Comparison of ENCODE assay signal across 21 cellular contexts in the genomic region with DNA sequence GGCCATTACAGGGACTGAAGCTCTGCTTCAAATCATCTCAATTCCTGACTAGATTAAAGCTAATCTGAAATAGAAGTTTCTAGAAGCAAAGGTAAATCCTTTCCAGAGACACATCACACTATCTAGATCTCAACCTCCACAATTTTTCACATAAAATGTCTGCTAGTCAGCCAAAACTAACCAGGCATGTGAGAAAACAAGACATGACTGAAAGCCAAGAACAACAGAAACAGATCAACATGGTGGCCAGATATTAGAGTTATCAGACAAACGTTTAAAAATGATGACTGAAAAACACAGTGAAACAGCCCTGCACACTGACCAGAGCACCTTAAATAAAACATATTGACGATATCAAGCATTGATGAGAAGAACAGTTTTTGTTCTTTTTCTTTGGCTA. TPM values are rescaled to one million over a fixed set of nuclear protein-coding genes. Genes with fewer than 3 reads are reported as not detected.
DNase-seq lines count a peak whose midpoint lies in the region; ATAC-seq, FAIRE-seq and TF ChIP-seq lines count a peak whose summit lies in the region.
"Had no signal": no experiment of that assay in that cellular context is flagged by ENCODE, and none has a peak within 500 bp of the region (broad histone marks: within the 10 kb centered on the region; RNA-seq: fewer than 3 reads in every experiment).

No MANE protein-coding gene starts in this region.

- H3K27me3 ChIP-seq in ACC112 (ENCODE audit: insufficient read depth, low read length) (no peaks in the 10 kb centered on the region), GM12878 (replicated peaks in 1 of 2; ENCODE audit: control insufficient read depth in 2 of 2, insufficient read depth in 2 of 2, low read length in 1 of 2) (no peaks in the 10 kb centered on the region)

- no peaks in the 10 kb centered on the region for H3K9me3 Mint-ChIP-seq in immature natural killer cell

- H3K27ac ChIP-seq in ACC112 (ENCODE audit: low read depth, low read length) (no peak overlapping the region), GM12878 (ENCODE audit: control insufficient read depth, insufficient read depth) (no peak overlapping the region)
- H3K27ac ChIP-seq: C4-2B, KMS-11, PC-9, RWPE1 had no signal

- no peaks in the 10 kb centered on the region; the same call in 2 of the 3 replicates for H3K9me3 ChIP-seq in GM12878 (replicated peaks; ENCODE audit: control insufficient read depth, insufficient read depth, low read length)
- H3K9me3 ChIP-seq: HAP-1 had no signal

- POLR2A ChIA-PET in GM12878 (lab: Charles Lee), result no interaction called here

- H3K4me1 Mint-ChIP-seq in immature natural killer cell, result peaks cover 41 to 48% of the 10 kb centered on the region in 2 donors

- no peak overlapping the region for H3K9ac ChIP-seq in GM12878 (ENCODE audit: control insufficient read depth, insufficient read depth, low read length)
- H3K9ac ChIP-seq: KMS-11 had no signal

- no peak overlapping the region for H3K4me3 Mint-ChIP-seq in immature natural killer cell

- DNase-seq in LNCaP clone FGC (ENCODE audit: low read depth) (peak; percentile 46), GM12878 (ENCODE audit: low read depth, low spot score) (no peak), immature natural killer cell (no peak), NCI-H748 treated with DMSO at 0.1 percent for 48 hours (lab: John Stamatoyannopoulos, UW) (no peak), GM20000 (ENCODE audit: low spot score) (no peak)
- DNase-seq in stimulated activated CD4-positive, alpha-beta T cell treated with anti-CD3 and anti-CD28 coated beads, Interleukin-4, amount 100 ng/mL, for 1 hour, result no peak
- DNase-seq: AML-193, DMS79, NCI-H1417 treated with DMSO at 0.1 percent for 48 hours, NCI-H187 treated with DMSO at 0.1 percent for 48 hours, NCI-H2227 treated with DMSO at 0.1 percent for 48 hours, NCI-H510A treated with DMSO at 0.1 percent for 48 hours, NCI-H82, PC-9, SIG-M5 had no signal

- H3K27ac Mint-ChIP-seq in immature natural killer cell, result peak overlapping the region in 4 of 6 donors; percentile 6 to 54 (median 25)

- peaks cover 32% of the 10 kb centered on the region for H3K4me1 ChIP-seq in ACC112 (ENCODE audit: control insufficient read depth, insufficient read depth, low read length, unreplicated experiment)
- peaks cover 18% of the 10 kb centered on the region for H3K4me1 ChIP-seq in GM12878 (ENCODE audit: control insufficient read depth, insufficient read depth, low read length)
- H3K4me1 ChIP-seq: HAP-1 had no signal

- CTCF ChIA-PET in GM12878 (lab: Yijun Ruan, JAX), result interaction anchor here (1.0 to 1.4 kb wide), 3 partner anchors 30 to 304 kb away, joined by 3 to 6 read pairs (median 4); no protein-coding TSS in a partner anchor

- 73% methylated on average over 2 of the region's 2 CpGs for WGBS in GM12878 (ENCODE audit: insufficient coverage, insufficient replicate concordance, low lambda C conversion rate, missing lambda C conversion rate)

- TF ChIP-seq POLR2A in GM12878 (IDR thresholded peaks at IDR 0.05; ENCODE audit: low read depth, low read length), result no peak

- TF ChIP-seq EP300 in GM12878 (IDR thresholded peaks at IDR 0.05; ENCODE audit: borderline replicate concordance in 1 of 2, control insufficient read depth in 1 of 2, low read depth in 2 of 2, low read length in 2 of 2), result no peak

- RAD21 ChIA-PET in GM12878 (lab: Charles Lee; ENCODE audit: unreplicated experiment), result no interaction called here

- no peak overlapping the region for H3K4me2 ChIP-seq in GM12878 (ENCODE audit: control insufficient read depth, insufficient read depth)
- H3K4me2 ChIP-seq: KMS-11, PC-9 had no signal

- H3K79me2 ChIP-seq in ACC112 (ENCODE audit: control insufficient read depth, insufficient read depth, low read length, unreplicated experiment), result no peaks in the 10 kb centered on the region
- H3K79me2 ChIP-seq in GM12878 (ENCODE audit: control insufficient read depth, insufficient read depth, low read length), result no peaks in the 10 kb centered on the region

- SMC1A ChIA-PET in GM12878 (lab: Charles Lee; ENCODE audit: uncharacterized antibody, unreplicated experiment), result interaction anchor here (1.0 to 1.4 kb wide), 3 partner anchors 14 to 67 kb away, joined by 3 to 4 read pairs (median 3); no protein-coding TSS in a partner anchor

- H3K4me3 ChIP-seq in ACC112 (ENCODE audit: low read depth, low read length), result no peak overlapping the region
- H3K4me3 ChIP-seq in LNCaP clone FGC (ENCODE audit: low read depth, low read length), result no peak overlapping the region
- H3K4me3 ChIP-seq in GM12878, result no peak overlapping the region
- H3K4me3 ChIP-seq: HAP-1, PC-9 had no signal

- no peaks in the 10 kb centered on the region for H3K36me3 ChIP-seq in ACC112 (ENCODE audit: insufficient read depth, low read length)
- 0 out of 4 replicates have a peak, but pooled peaks cover 0 to 3% of the 10 kb centered on the region in 2 experiments for H3K36me3 ChIP-seq in GM12878 (ENCODE audit: control insufficient read depth in 2 of 2, insufficient read depth in 2 of 2, low read length in 1 of 2)
- H3K36me3 ChIP-seq: HAP-1 had no signal

- no TSS peak for BruUV-seq in GM12878 (replicated peaks; lab: Mats Ljungman, UMichigan)

- intact Hi-C loops in GM12878 (cut with micrococcal nuclease; ENCODE audit: unreplicated experiment), result no loop called here

- in situ Hi-C loops in GM12878 (cut with MboI), result no loop called here

- peak; percentile 41 for FAIRE-seq in GM12878 (lab: Jason Lieb, UNC)
- FAIRE-seq: D721Med had no signal

- peaks cover 0 to 4% (median 0%) of the 10 kb centered on the region in 3 donors for H3K27me3 Mint-ChIP-seq in immature natural killer cell (ENCODE audit: low read depth in 3 of 3)

- H2AFZ ChIP-seq in ACC112 (ENCODE audit: low read length, unreplicated experiment), result peak overlapping the region; percentile 16
- H2AFZ ChIP-seq in GM12878 (ENCODE audit: control insufficient read depth, low read depth, low read length), result no peak overlapping the region
- H2AFZ ChIP-seq: PC-9 had no signal

- ATAC-seq in GM12878, result no peak

- TF ChIP-seq CTCF in LNCaP clone FGC (IDR thresholded peaks at IDR 0.05; ENCODE audit: control insufficient read depth, extremely low read depth, insufficient read depth) (no peak), GM12878 (IDR thresholded peaks at IDR 0.05 in 2 of 3, conservative IDR thresholded peaks at IDR 0.05 in 1 of 3; ENCODE audit: control insufficient read depth in 2 of 3, extremely low read depth in 1 of 3, insufficient read depth in 1 of 3, low read depth in 3 of 3, low read length in 3 of 3) (no peak), GM20000 (IDR thresholded peaks at IDR 0.05; ENCODE audit: extremely low read depth, missing control alignments) (no peak)

- H4K20me1 ChIP-seq in GM12878 (ENCODE audit: control insufficient read depth, insufficient read depth), result no peaks in the 10 kb centered on the region

- TF ChIP-seq RAD21 in GM12878 (IDR thresholded peaks at IDR 0.05; ENCODE audit: insufficient read depth, low read depth, low read length), result no peak

- peaks cover 16 to 25% (median 17%) of the 10 kb centered on the region in 3 donors for H3K36me3 Mint-ChIP-seq in immature natural killer cell

TF ChIP-seq in GM12878, 131 proteins besides CTCF, POLR2A, EP300 and RAD21 (continues in another document):
- TF ChIP-seq GABPA (IDR thresholded peaks at IDR 0.05; ENCODE audit: low read depth) (no peak), STAT1 (conservative IDR thresholded peaks at IDR 0.05) (no peak), TAF1 (IDR thresholded peaks at IDR 0.05; ENCODE audit: borderline replicate concordance, low read depth, low read length) (no peak), NKRF (conservative IDR thresholded peaks at IDR 0.05) (no peak)
- TF ChIP-seq, protein P1, sequence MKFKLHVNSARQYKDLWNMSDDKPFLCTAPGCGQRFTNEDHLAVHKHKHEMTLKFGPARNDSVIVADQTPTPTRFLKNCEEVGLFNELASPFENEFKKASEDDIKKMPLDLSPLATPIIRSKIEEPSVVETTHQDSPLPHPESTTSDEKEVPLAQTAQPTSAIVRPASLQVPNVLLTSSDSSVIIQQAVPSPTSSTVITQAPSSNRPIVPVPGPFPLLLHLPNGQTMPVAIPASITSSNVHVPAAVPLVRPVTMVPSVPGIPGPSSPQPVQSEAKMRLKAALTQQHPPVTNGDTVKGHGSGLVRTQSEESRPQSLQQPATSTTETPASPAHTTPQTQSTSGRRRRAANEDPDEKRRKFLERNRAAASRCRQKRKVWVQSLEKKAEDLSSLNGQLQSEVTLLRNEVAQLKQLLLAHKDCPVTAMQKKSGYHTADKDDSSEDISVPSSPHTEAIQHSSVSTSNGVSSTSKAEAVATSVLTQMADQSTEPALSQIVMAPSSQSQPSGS (IDR thresholded peaks at IDR 0.05; ENCODE audit: low read length), result no peak

RNA-seq across cellular contexts. Expression of gene SUMF1, which starts 59.1 kb away (rescaled TPM):
- total RNA-seq in GM12878 (2013; cell fraction: nucleolus; rRNA removed), result 34.2 and 35.2 TPM in 2 replicates
- total RNA-seq in GM12878 (2014; rRNA removed) (12.7 and 15.0 TPM in 2 replicates), GM12878 (2014; rRNA removed; fragmentation: Illumina TruSeq; extraction: Trizol) (7.6 and 8.1 TPM in 2 replicates), GM12878 (2021) (9.0 and 9.5 TPM in 2 replicates)
- 4.4 TPM for polyA plus RNA-seq in GM12878 (2011; ENCODE audit: low read depth)
- polyA plus RNA-seq in GM12878 (2011; rRNA removed) (4.6 TPM in 2 replicates), GM12878 (2014; fragmentation: Illumina TruSeq; extraction: Trizol) (6.0 and 7.4 TPM in 2 replicates), GM12878 (2014; fragmentation: Nextera tagmentation; extraction: Ambion mirVana) (1 to 10 TPM; 3.2 to 3.5 TPM), GM12878 (2014; rRNA removed) (7.1 and 10.8 TPM in 2 replicates), GM12878 (2016; fragmentation: Nextera tagmentation; extraction: Ambion mirVana) (10 to 100 TPM; 13.7 to 14.3 TPM), immature natural killer cell (10 to 100 TPM; 38.3 to 79.9 (median 43.9) TPM)
- polyA plus RNA-seq in GM12878 (2011; cell fraction: cytosol; rRNA removed), result 4.1 and 5.4 TPM in 2 replicates
- 3.3 and 4.2 TPM in 2 replicates for polyA plus RNA-seq in GM12878 (2011; cell fraction: nucleus; rRNA removed)
- polyA plus RNA-seq in GM12878 (2012), result 5.4 and 6.0 TPM in 2 replicates
- 6.6 and 7.8 TPM in 2 replicates for polyA minus RNA-seq in GM12878 (2011; rRNA and poly(A)+ RNA removed)
- polyA minus RNA-seq in GM12878 (2011; cell fraction: cytosol; rRNA and poly(A)+ RNA removed), result 1.5 and 2.8 TPM in 2 replicates
- 9.2 and 18.7 TPM in 2 replicates for polyA minus RNA-seq in GM12878 (2011; cell fraction: nucleus; rRNA and poly(A)+ RNA removed)
